12 cellular contexts compared by ENCODE assay signal in the genomic region with DNA sequence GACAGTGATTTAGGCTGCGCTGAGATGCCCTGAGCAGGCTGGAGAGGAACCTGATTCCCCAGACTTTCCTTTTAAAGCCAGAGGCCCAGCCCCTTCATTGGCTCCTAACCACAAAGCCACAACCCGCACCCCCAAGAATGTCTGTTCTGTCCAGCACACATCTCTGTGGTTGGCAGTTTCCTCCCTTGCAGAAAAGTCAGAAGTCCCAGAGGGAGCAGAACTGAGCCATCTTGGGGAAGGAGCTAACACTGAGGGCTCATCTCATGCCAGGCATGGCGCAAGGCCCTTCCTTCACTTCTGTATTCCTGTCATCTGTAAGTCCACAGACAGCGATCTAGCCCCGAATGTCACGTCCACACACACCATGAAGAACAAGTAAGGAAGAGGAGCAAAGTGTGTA.
DNase-seq lines count a peak whose midpoint lies in the region; ATAC-seq and TF ChIP-seq lines count a peak whose summit lies in the region.
"Had no signal": no experiment of that assay in that cellular context is flagged by ENCODE, and none has a peak within 500 bp of the region (broad histone marks: within the 10 kb centered on the region; RNA-seq: fewer than 3 reads in every experiment).

No MANE protein-coding gene starts in this region.

- no peaks in the 10 kb centered on the region for H3K4me1 Mint-ChIP-seq in endothelial cell (ENCODE audit: unreplicated experiment)

- ATAC-seq in GM19463 (IDR thresholded peaks at IDR 0.05; ENCODE audit: unreplicated experiment), result no peak
- ATAC-seq: left lung, T-cell had no signal

- DNase-seq in A172 (ENCODE audit: low spot score) (peak; percentile 72), GF-D8 (lab: John Stamatoyannopoulos, UW) (peak; percentile 47), NOMO-1 treated with DMSO at 0.1 percent for 48 hours (lab: John Stamatoyannopoulos, UW; ENCODE audit: unreplicated experiment) (peak; percentile 76), fibroblast of gingiva (ENCODE audit: low read depth) (peak; percentile 66), DMS153 (lab: John Stamatoyannopoulos, UW) (no peak), endothelial cell (ENCODE audit: low spot score) (no peak)
- DNase-seq in activated CD8-positive, alpha-beta memory T cell treated with anti-CD3 and anti-CD28 coated beads for 24 hours, result no peak
- DNase-seq: left lung, NCI-H446, T-cell, upper lobe of left lung had no signal

- H3K27ac Mint-ChIP-seq in endothelial cell (ENCODE audit: unreplicated experiment), result no peak overlapping the region
- H3K27ac Mint-ChIP-seq: T-cell had no signal

- H3K27me3 Mint-ChIP-seq in endothelial cell (ENCODE audit: unreplicated experiment), result peaks cover 5% of the 10 kb centered on the region

- H3K9me3 Mint-ChIP-seq in endothelial cell (ENCODE audit: unreplicated experiment), result no peaks in the 10 kb centered on the region
- H3K9me3 Mint-ChIP-seq: T-cell had no signal

- no peaks in the 10 kb centered on the region for H3K36me3 Mint-ChIP-seq in endothelial cell (ENCODE audit: low read depth, unreplicated experiment)
- H3K36me3 Mint-ChIP-seq: T-cell had no signal

- no peak for TF ChIP-seq CTCF in endothelial cell (IDR thresholded peaks at IDR 0.05; ENCODE audit: unreplicated experiment)

- no peak overlapping the region for H3K4me3 Mint-ChIP-seq in endothelial cell (ENCODE audit: unreplicated experiment)
- H3K4me3 Mint-ChIP-seq: T-cell had no signal

Comparison
In these comparisons a context has a peak if more than half of its experiments do, and no peak if none do; other contexts are left out.
1. DNase-seq: peak in A172 (single experiment), GF-D8 (single experiment), NOMO-1 treated with DMSO at 0.1 percent for 48 hours (single experiment) and fibroblast of gingiva (single experiment); none in DMS153 (single experiment), endothelial cell (single experiment) and activated CD8-positive, alpha-beta memory T cell treated with anti-CD3 and anti-CD28 coated beads for 24 hours (single experiment).